Comparison of ENCODE assay signal across 10 cellular contexts in genomic region chr11:105610796-105611361, GRCh38. TPM values are rescaled to one million over a fixed set of nuclear protein-coding genes. Genes with fewer than 3 reads are reported as not detected.
A peak's percentile ranks its signal among the peaks of the same experiment; 100 is the strongest.
DNase-seq lines count a peak whose midpoint lies in the region; ATAC-seq and TF ChIP-seq lines count a peak whose summit lies in the region.
"Had no signal": no experiment of that assay in that cellular context is flagged by ENCODE, and none has a peak within 500 bp of the region (broad histone marks: within the 10 kb centered on the region; RNA-seq: fewer than 3 reads in every experiment).

No MANE protein-coding gene starts in this region.

- in situ Hi-C loops in GM13976 (cut with MboI; ENCODE audit: low sequenced_read_pairs, unreplicated experiment) = no loop called here

- TF ChIP-seq POLR2A in ovary (IDR thresholded peaks at IDR 0.05) = no peak

- no peak for TF ChIP-seq EP300 in ovary (IDR thresholded peaks at IDR 0.05)

- H3K36me3 Mint-ChIP-seq in GM23338 (ENCODE audit: low read depth) = peaks cover 6% of the 10 kb centered on the region; the same call in 2 of the 3 replicates
- H3K36me3 Mint-ChIP-seq in T-helper 17 cell (ENCODE audit: low read depth) = no peaks in the 10 kb centered on the region

- peaks cover 23% of the 10 kb centered on the region for H3K79me2 ChIP-seq in GM23338 (replicated peaks; ENCODE audit: insufficient read depth)

- TF ChIP-seq CTCF in GM23338 (conservative IDR thresholded peaks at IDR 0.05; ENCODE audit: low read depth in 2 of 2) = no peak
- TF ChIP-seq CTCF in foreskin fibroblast (IDR thresholded peaks at IDR 0.05; ENCODE audit: low read depth, low read length) = no peak
- no peak for TF ChIP-seq CTCF in psoas muscle (IDR thresholded peaks at IDR 0.05)
- TF ChIP-seq CTCF in ovary (IDR thresholded peaks at IDR 0.05) = no peak
- TF ChIP-seq CTCF in GM13976 (IDR thresholded peaks at IDR 0.05; ENCODE audit: borderline replicate concordance, control extremely low read depth, extremely low read depth, insufficient read depth, missing control alignments) = no peak

- intact Hi-C loops in psoas muscle (cut with DNase I) (no loop called here), ovary (cut with DNase I) (no loop called here)

- peak overlapping the region; percentile 43; the same call in 1 of the 2 replicates for H2AFZ ChIP-seq in GM23338

- no peak for DNase-seq in GM23338 (ENCODE audit: low spot score)
- no peak for DNase-seq in T-helper 17 cell
- no peak for DNase-seq in foreskin fibroblast
- DNase-seq in psoas muscle = no peak
- no peak for DNase-seq in NCI-H526 treated with DMSO at 0.1 percent for 48 hours (lab: John Stamatoyannopoulos, UW)
- no peak for DNase-seq in ovary
- DNase-seq in MV-4-11 (lab: John Stamatoyannopoulos, UW) = no peak
- DNase-seq in GM13976 (ENCODE audit: low spot score) = no peak
- DNase-seq: T-helper 1 cell had no signal

- 2% methylated on average over 15 of the region's 15 CpGs for WGBS in psoas muscle, 3 donors
- WGBS in ovary, 3 donors = 2% methylated on average over 15 of the region's 15 CpGs

- peak overlapping the region; percentile 80 for H3K27ac Mint-ChIP-seq in GM23338
- no peak overlapping the region for H3K27ac Mint-ChIP-seq in T-helper 17 cell

- H3K9me3 ChIP-seq in T-helper 17 cell (ENCODE audit: control insufficient read depth, low read length, poor library complexity, severe bottlenecking) = no peaks in the 10 kb centered on the region
- no peaks in the 10 kb centered on the region for H3K9me3 ChIP-seq in psoas muscle
- no peaks in the 10 kb centered on the region for H3K9me3 ChIP-seq in ovary
- H3K9me3 ChIP-seq: right lobe of liver had no signal

- H3K36me3 ChIP-seq in GM23338 (ENCODE audit: insufficient read depth) = no peaks in the 10 kb centered on the region
- no peaks in the 10 kb centered on the region for H3K36me3 ChIP-seq in psoas muscle (ENCODE audit: insufficient read depth in 1 of 2, low read depth in 1 of 2)
- no peaks in the 10 kb centered on the region for H3K36me3 ChIP-seq in ovary
- H3K36me3 ChIP-seq: right lobe of liver had no signal

- no peaks in the 10 kb centered on the region for H3F3A ChIP-seq in GM23338 (replicated peaks; ENCODE audit: low read depth)

- peaks cover 17% of the 10 kb centered on the region for H3K27me3 Mint-ChIP-seq in GM23338 (ENCODE audit: insufficient read depth, low read depth, poor library complexity)
- peaks cover 55% of the 10 kb centered on the region for H3K27me3 Mint-ChIP-seq in T-helper 17 cell

- H4K20me1 ChIP-seq in GM23338 (replicated peaks; ENCODE audit: insufficient read depth) = no peaks in the 10 kb centered on the region

- ATAC-seq in GM23338 = no peak
- no peak for ATAC-seq in T-helper 17 cell
- ATAC-seq in psoas muscle = no peak

- H3K4me1 Mint-ChIP-seq in GM23338 (peaks cover 21% of the 10 kb centered on the region; the same call in 2 of the 3 replicates), T-helper 17 cell (peaks cover 17% of the 10 kb centered on the region)

- H3K27me3 ChIP-seq in GM23338 (ENCODE audit: insufficient read depth) (peaks cover 13% of the 10 kb centered on the region; the same call in 1 of the 2 replicates), psoas muscle (ENCODE audit: insufficient read depth in 3 of 3, low read length in 2 of 3) (peaks cover 0 to 34% (median 4%) of the 10 kb centered on the region in 3 donors), ovary (no peaks in the 10 kb centered on the region)

- H3K4me1 ChIP-seq in GM23338 (ENCODE audit: insufficient read depth) (peaks cover 29% of the 10 kb centered on the region), psoas muscle (no peaks in the 10 kb centered on the region), ovary (ENCODE audit: insufficient read depth) (peaks cover 1% of the 10 kb centered on the region)
- H3K4me1 ChIP-seq: right lobe of liver had no signal

- H3K27ac ChIP-seq in GM23338 (ENCODE audit: low read depth) (no peak overlapping the region), psoas muscle (no peak overlapping the region), ovary (no peak overlapping the region)
- H3K27ac ChIP-seq: right lobe of liver had no signal

- no peaks in the 10 kb centered on the region for H3K9me2 ChIP-seq in GM23338 (ENCODE audit: insufficient read depth)

- H3K4me2 ChIP-seq in GM23338 = peak overlapping the region; percentile 84

- peak overlapping the region; percentile 73 for H3K4me3 ChIP-seq in GM23338
- H3K4me3 ChIP-seq in foreskin fibroblast (ENCODE audit: low read depth in 1 of 2, low read length in 2 of 2) = peak overlapping the region; percentile 37 to 67
- peak overlapping the region; percentile 58 for H3K4me3 ChIP-seq in psoas muscle
- H3K4me3 ChIP-seq in ovary = no peak overlapping the region
- H3K4me3 ChIP-seq: right lobe of liver had no signal

- H3K4me3 Mint-ChIP-seq in GM23338 (peak overlapping the region; percentile 84), T-helper 17 cell (peak overlapping the region; percentile 91)

- no peaks in the 10 kb centered on the region for H3K9me3 Mint-ChIP-seq in GM23338

TF ChIP-seq in GM23338, 12 proteins besides CTCF, POLR2A, EP300 and RAD21 (continues in another document):
- TF ChIP-seq ZNF462 (CRISPR knock-in tag; IDR thresholded peaks at IDR 0.05) (no peak), POLR2AphosphoS5 (IDR thresholded peaks at IDR 0.05; ENCODE audit: low read depth) (no peak), CREB1 (CRISPR knock-in tag; IDR thresholded peaks at IDR 0.05; ENCODE audit: low read depth) (no peak)

RNA-seq across cellular contexts. Expression of gene GRIA4, which starts 1.0 kb away (rescaled TPM):
- total RNA-seq in GM23338 (2014; rRNA removed; shearing (Covaris generic)) = 45.5 and 71.1 TPM in 2 replicates
- polyA plus RNA-seq in GM23338 (2016; fragmentation: Nextera tagmentation; extraction: Ambion mirVana) (13.5 and 17.8 TPM in 2 replicates), psoas muscle (under 1 TPM; 0.03 to 0.17 (median 0.06) TPM), ovary (under 1 TPM; 0.07 to 0.25 TPM)
- total RNA-seq in T-helper 17 cell (not detected), psoas muscle (not detected), ovary (1 to 10 TPM in 1 of 7 donors, under 1 TPM in 3, not detected in 3; 0.20 to 1.1 (median 0.36) TPM)

Comparison
In these comparisons a context has a peak if more than half of its experiments do, and no peak if none do; other contexts are left out.
1. RNA of gene GRIA4, which starts 1.0 kb away (total RNA-seq): 45.5 to 71.1 TPM in GM23338; 0.20 to 1.1 TPM in ovary, not detected in T-helper 17 cell and not detected in psoas muscle; every median in the first group is over 10 times any median in the second.